In the genomic region with DNA sequence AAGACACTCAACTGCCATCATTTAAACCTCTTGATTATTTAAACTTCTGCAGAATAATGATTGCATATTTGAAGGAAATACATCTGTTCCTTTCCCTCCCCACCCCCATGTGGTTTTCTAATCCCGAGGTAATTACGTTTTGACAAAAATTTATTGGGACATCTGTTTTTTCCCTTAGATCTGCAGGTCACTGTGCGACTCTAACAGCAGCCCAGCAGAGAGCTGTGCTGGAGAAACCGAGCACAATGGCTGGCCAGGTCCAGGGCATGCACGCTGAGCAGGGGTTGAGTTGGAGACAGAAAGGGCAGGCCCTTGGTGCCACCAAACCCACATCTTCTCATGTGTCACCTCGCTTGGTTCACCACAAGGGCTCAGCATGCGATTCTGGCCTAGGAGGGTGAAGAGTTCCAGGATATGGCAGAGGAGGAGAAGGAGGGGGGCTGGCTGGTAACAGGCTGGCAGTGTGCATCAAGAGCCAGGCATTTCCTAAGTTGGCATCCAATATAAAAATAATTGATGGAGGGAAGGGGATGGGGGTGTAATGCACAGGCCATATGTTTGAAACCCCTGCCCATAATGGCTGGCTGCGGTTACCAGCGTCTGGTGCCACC, we compare ENCODE assay signal across 25 cellular contexts.
"Had no signal": no experiment of that assay in that cellular context is flagged by ENCODE, and none has a peak within 500 bp of the region (broad histone marks: within the 10 kb centered on the region; RNA-seq: fewer than 3 reads in every experiment).

No MANE protein-coding gene starts in this region.

- H3K27me3 ChIP-seq: neutrophil, pancreas, right lobe of liver had no signal

- H3K4me2 ChIP-seq: smooth muscle cell had no signal

- H3K36me3 Mint-ChIP-seq: activated naive CD8-positive, alpha-beta T cell treated with anti-CD3 and anti-CD28 coated beads for 36 hours; naive B cell; stimulated activated effector memory CD8-positive, alpha-beta T cell treated with anti-CD3 and anti-CD28 coated beads, Interleukin-12 subunit alpha, Interleukin-12 subunit beta, amount 100 ng/mL, for 72 hours; T-cell; WTC11 had no signal

- H3K36me3 ChIP-seq: neutrophil, pancreas, right lobe of liver, thoracic aorta had no signal

- H3K4me1 Mint-ChIP-seq: activated CD4-positive, alpha-beta T cell treated with anti-CD3 and anti-CD28 coated beads for 36 hours; activated naive CD8-positive, alpha-beta T cell treated with anti-CD3 and anti-CD28 coated beads for 36 hours; naive B cell; stimulated activated effector memory CD8-positive, alpha-beta T cell treated with anti-CD3 and anti-CD28 coated beads, Interleukin-12 subunit alpha, Interleukin-12 subunit beta, amount 100 ng/mL, for 72 hours; T-cell had no signal

- H3K4me3 Mint-ChIP-seq: activated CD4-positive, alpha-beta T cell treated with anti-CD3 and anti-CD28 coated beads for 36 hours; activated naive CD8-positive, alpha-beta T cell treated with anti-CD3 and anti-CD28 coated beads for 36 hours; activated T-helper 1 cell treated with anti-CD3 and anti-CD28 coated beads, Interleukin-12 subunit alpha, Interleukin-12 subunit beta, Interleukin-2, Interleukin-4 antibody, amounts not matched to agents 30 ng/mL and 10 ng/mL and 1 ng/mL, durations not matched to agents 14 hours and 24 hours and 36 hours; endodermal cell; naive B cell; stimulated activated effector memory CD8-positive, alpha-beta T cell treated with anti-CD3 and anti-CD28 coated beads, Interleukin-12 subunit alpha, Interleukin-12 subunit beta, amount 100 ng/mL, for 72 hours; T-cell; WTC11 had no signal

- H3K9me3 Mint-ChIP-seq: activated naive CD8-positive, alpha-beta T cell treated with anti-CD3 and anti-CD28 coated beads for 36 hours; activated T-helper 1 cell treated with anti-CD3 and anti-CD28 coated beads, Interleukin-12 subunit alpha, Interleukin-12 subunit beta, Interleukin-2, Interleukin-4 antibody, amounts not matched to agents 30 ng/mL and 10 ng/mL and 1 ng/mL, durations not matched to agents 14 hours and 24 hours and 36 hours; endodermal cell; WTC11 had no signal

- ATAC-seq: activated CD4-positive, alpha-beta T cell treated with anti-CD3 and anti-CD28 coated beads for 36 hours; left lobe of liver; pancreas; right lobe of liver; stimulated activated effector memory CD8-positive, alpha-beta T cell treated with anti-CD3 and anti-CD28 coated beads, Interleukin-12 subunit alpha, Interleukin-12 subunit beta, amount 100 ng/mL, for 72 hours; T-cell; WTC11 had no signal

- H3K27ac Mint-ChIP-seq: activated CD4-positive, alpha-beta T cell treated with anti-CD3 and anti-CD28 coated beads for 36 hours; activated naive CD8-positive, alpha-beta T cell treated with anti-CD3 and anti-CD28 coated beads for 36 hours; activated T-helper 1 cell treated with anti-CD3 and anti-CD28 coated beads, Interleukin-12 subunit alpha, Interleukin-12 subunit beta, Interleukin-2, Interleukin-4 antibody, amounts not matched to agents 30 ng/mL and 10 ng/mL and 1 ng/mL, durations not matched to agents 14 hours and 24 hours and 36 hours; endodermal cell; naive B cell; stimulated activated effector memory CD8-positive, alpha-beta T cell treated with anti-CD3 and anti-CD28 coated beads, Interleukin-12 subunit alpha, Interleukin-12 subunit beta, amount 100 ng/mL, for 72 hours; T-cell; WTC11 had no signal

- H3K4me1 ChIP-seq: pancreas, right lobe of liver had no signal

- H3K4me3 ChIP-seq: dorsolateral prefrontal cortex, pancreas, right lobe of liver, smooth muscle cell, thoracic aorta had no signal

- H3K27ac ChIP-seq: dorsolateral prefrontal cortex, epithelial cell of prostate, neutrophil, pancreas, right lobe of liver, thoracic aorta had no signal

- DNase-seq: activated CD4-positive, alpha-beta T cell treated with anti-CD3 and anti-CD28 coated beads for 36 hours; activated CD4-positive, alpha-beta T cell treated with anti-CD3 and anti-CD28 coated beads, Interleukin-2, amount 50 U/mL, for 48 hours; activated gamma-delta T cell treated with Interleukin-2 at 50 U/mL for 16 hours; activated naive CD8-positive, alpha-beta T cell treated with anti-CD3 and anti-CD28 coated beads for 36 hours; amygdala; caudate nucleus; dorsolateral prefrontal cortex; endodermal cell; foreskin melanocyte; glutamatergic neuron; hypothalamus; islet precursor cell; naive B cell; pancreas; right lobe of liver; stimulated activated CD4-positive, alpha-beta T cell treated with anti-CD3 and anti-CD28 coated beads, Interleukin-4, amount 100 ng/mL, for 24 hours; T-cell had no signal

- H3K27me3 Mint-ChIP-seq: activated CD4-positive, alpha-beta T cell treated with anti-CD3 and anti-CD28 coated beads for 36 hours; naive B cell; T-cell had no signal

- H3K9me3 ChIP-seq: neutrophil, pancreas, right lobe of liver, thoracic aorta had no signal
